In genomic region chr1:183551924-183552323, GRCh38 we compare ENCODE assay signal across 15 cellular contexts. TPM values are rescaled to one million over a fixed set of nuclear protein-coding genes. Genes with fewer than 3 reads are reported as not detected.
DNase-seq lines count a peak whose midpoint lies in the region; ATAC-seq, FAIRE-seq and TF ChIP-seq lines count a peak whose summit lies in the region.
"Had no signal": no experiment of that assay in that cellular context is flagged by ENCODE, and none has a peak within 500 bp of the region (broad histone marks: within the 10 kb centered on the region; RNA-seq: fewer than 3 reads in every experiment).

No MANE protein-coding gene starts in this region.

- intact Hi-C loops in heart right ventricle (cut with DNase I) (loop anchor here in 1 of 10 donors (10.0 kb wide), 1 partner anchor 73 kb away; no protein-coding TSS in a partner anchor), Right ventricle myocardium superior (cut with DNase I) (no loop called here), HepG2 (cut with micrococcal nuclease; ENCODE audit: unreplicated experiment) (no loop called here)

- no peak overlapping the region for H3K9ac ChIP-seq in HepG2 (ENCODE audit: insufficient read depth, low read depth, low read length)

- CTCF ChIA-PET in HepG2 (lab: Yijun Ruan, JAX; ENCODE audit: low intra/inter-chr PET ratio, low total read pairs): no interaction called here

- ATAC-seq in heart right ventricle (peak in 6 of 8 donors; percentile 12 to 50 (median 36)), Right ventricle myocardium superior (ENCODE audit: poor library complexity) (no peak), HepG2 (no peak), GM21423 (IDR thresholded peaks at IDR 0.05; ENCODE audit: unreplicated experiment) (no peak)
- ATAC-seq: PC-3 had no signal

- H3K4me1 ChIP-seq in heart right ventricle: peaks cover 0 to 15% (median under 1%) of the 10 kb centered on the region in 9 donors
- H3K4me1 ChIP-seq in HepG2 (ENCODE audit: insufficient read depth, low read length): no peaks in the 10 kb centered on the region
- no peaks in the 10 kb centered on the region for H3K4me1 ChIP-seq in osteoblast (ENCODE audit: insufficient read depth, low read length)

- H3K27me3 ChIP-seq in heart right ventricle (no peaks in the 10 kb centered on the region), HepG2 (ENCODE audit: control insufficient read depth in 1 of 2, insufficient read depth in 2 of 2, low read length in 2 of 2) (no peaks in the 10 kb centered on the region), osteoblast (ENCODE audit: insufficient read depth, low read length) (no peaks in the 10 kb centered on the region)

- no peak overlapping the region for H3K4me2 ChIP-seq in HepG2 (ENCODE audit: low read depth, low read length)
- no peak overlapping the region for H3K4me2 ChIP-seq in osteoblast (ENCODE audit: insufficient read depth, low read length)

- H2AFZ ChIP-seq in HepG2 (ENCODE audit: low read length) (no peak overlapping the region), osteoblast (ENCODE audit: low read length) (no peak overlapping the region)

- no peak for FAIRE-seq in HepG2 (lab: Jason Lieb, UNC)
- FAIRE-seq: H54 had no signal

- in situ Hi-C loops in HepG2 (cut with HindIII; ENCODE audit: extremely low pct_ligation_motif_present, low pct_unique_long_range_greater_than_20kb): loop anchor here (25.0 kb wide), 1 partner anchor 265 kb away; no protein-coding TSS in a partner anchor

- H3K9me3 ChIP-seq in heart right ventricle: no peaks in the 10 kb centered on the region
- no peaks in the 10 kb centered on the region for H3K9me3 ChIP-seq in HepG2 (ENCODE audit: low read length)
- H3K9me3 ChIP-seq in osteoblast (ENCODE audit: low read depth, low read length): no peaks in the 10 kb centered on the region

- H3K27ac ChIP-seq in heart right ventricle (peak overlapping the region in 6 of 10 donors; percentile 1 to 32 (median 12)), HepG2 (ENCODE audit: extremely low read length, insufficient read depth, low read length) (no peak overlapping the region), osteoblast (ENCODE audit: low read depth, low read length) (no peak overlapping the region)
- H3K27ac ChIP-seq: RWPE1 had no signal

- peak in 1 of 9 donors; percentile 22 for TF ChIP-seq CTCF in heart right ventricle (IDR thresholded peaks at IDR 0.05)
- no peak for TF ChIP-seq CTCF in HepG2 (CRISPR knock-in tag; IDR thresholded peaks at IDR 0.05)
- TF ChIP-seq CTCF in osteoblast (IDR thresholded peaks at IDR 0.05; ENCODE audit: extremely low read depth, low read depth, low read length): no peak

- WGBS in heart right ventricle, 2 donors: 59 to 67% methylated on average over 9 of the region's 9 CpGs
- WGBS in HepG2 (ENCODE audit: low lambda C conversion rate): 93% methylated on average over 9 of the region's 9 CpGs

- POLR2A ChIA-PET in HepG2 (lab: Yijun Ruan, JAX): no interaction called here

- no peak for TF ChIP-seq POLR2A in HepG2 (IDR thresholded peaks at IDR 0.05; ENCODE audit: insufficient read depth in 1 of 2, low read depth in 2 of 2, low read length in 2 of 2)

- H4K20me1 ChIP-seq in HepG2 (ENCODE audit: insufficient read depth, low read length) (no peaks in the 10 kb centered on the region), osteoblast (ENCODE audit: insufficient read depth, low read length) (no peaks in the 10 kb centered on the region)

- H3K36me3 ChIP-seq in heart right ventricle (peaks cover 0 to 99% (median 57%) of the 10 kb centered on the region in 9 donors), HepG2 (replicated peaks in 1 of 2; ENCODE audit: control insufficient read depth in 1 of 2, insufficient read depth in 2 of 2, low read length in 2 of 2) (peaks cover 16 to 58% of the 10 kb centered on the region in 2 experiments), osteoblast (ENCODE audit: insufficient read depth, low read length) (peaks cover 56% of the 10 kb centered on the region)

- no peak overlapping the region for H3K4me3 ChIP-seq in heart right ventricle
- H3K4me3 ChIP-seq in HepG2 (replicated peaks in 1 of 3; ENCODE audit: insufficient read depth in 1 of 3, low read depth in 2 of 3, low read length in 3 of 3): no peak overlapping the region
- no peak overlapping the region for H3K4me3 ChIP-seq in osteoblast (ENCODE audit: insufficient read depth, low read length)

- TF ChIP-seq RAD21 in HepG2 (CRISPR knock-in tag; IDR thresholded peaks at IDR 0.05): no peak

- TF ChIP-seq EP300 in HepG2 (IDR thresholded peaks at IDR 0.05; ENCODE audit: low read depth in 2 of 2, low read length in 2 of 2) (no peak), HepG2 (CRISPR knock-in tag; IDR thresholded peaks at IDR 0.05; ENCODE audit: borderline replicate concordance) (no peak)

- DNase-seq in heart right ventricle (no peak), Right ventricle myocardium superior (no peak), NCI-H2171 treated with DMSO at 0.1 percent for 48 hours (lab: John Stamatoyannopoulos, UW) (peak; percentile 93), HepG2 (ENCODE audit: low spot score) (no peak), osteoblast (ENCODE audit: insufficient read length, low spot score, missing footprints) (no peak), KG1 (lab: John Stamatoyannopoulos, UW) (no peak)
- DNase-seq: CD4-positive, CD25-positive, alpha-beta regulatory T cell; EL; NCI-H187 treated with DMSO at 0.1 percent for 48 hours; NCI-H510A; NCI-H774; PC-3 had no signal

- no peaks in the 10 kb centered on the region for H3K79me2 ChIP-seq in HepG2 (ENCODE audit: insufficient read depth, low read length)
- no peaks in the 10 kb centered on the region for H3K79me2 ChIP-seq in osteoblast (ENCODE audit: insufficient read depth, low read length)

- TSS peak; percentile 12 for BruUV-seq in HepG2 (replicated peaks; lab: Mats Ljungman, UMichigan)

TF ChIP-seq in HepG2, 621 proteins besides CTCF, POLR2A, EP300 and RAD21:
- TF ChIP-seq RBM22 (optimal IDR thresholded peaks at IDR 0.05; ENCODE audit: low read length): peak; percentile 48
- TF ChIP-seq, protein P1, sequence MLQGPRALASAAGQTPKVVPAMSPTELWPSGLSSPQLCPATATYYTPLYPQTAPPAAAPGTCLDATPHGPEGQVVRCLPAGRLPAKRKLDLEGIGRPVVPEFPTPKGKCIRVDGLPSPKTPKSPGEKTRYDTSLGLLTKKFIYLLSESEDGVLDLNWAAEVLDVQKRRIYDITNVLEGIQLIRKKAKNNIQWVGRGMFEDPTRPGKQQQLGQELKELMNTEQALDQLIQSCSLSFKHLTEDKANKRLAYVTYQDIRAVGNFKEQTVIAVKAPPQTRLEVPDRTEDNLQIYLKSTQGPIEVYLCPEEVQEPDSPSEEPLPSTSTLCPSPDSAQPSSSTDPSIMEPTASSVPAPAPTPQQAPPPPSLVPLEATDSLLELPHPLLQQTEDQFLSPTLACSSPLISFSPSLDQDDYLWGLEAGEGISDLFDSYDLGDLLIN (CRISPR knock-in tag; IDR thresholded peaks at IDR 0.05; ENCODE audit: borderline replicate concordance): no peak

RNA-seq across cellular contexts. Expression of gene NCF2, which starts 38.3 kb away (rescaled TPM):
- total RNA-seq in heart right ventricle (10 to 100 TPM in 1 of 10 donors, 1 to 10 TPM in 9; 2.2 to 29.7 (median 5.0) TPM), Right ventricle myocardium superior (5.7 TPM), HepG2 (2016; rRNA removed; fragmentation: Illumina TruSeq; extraction: Trizol) (0.46 and 1.1 TPM in 2 replicates), osteoblast (0.88 and 2.2 TPM in 2 replicates)
- polyA plus RNA-seq in heart right ventricle (1 to 10 TPM; 1.8 to 2.5 TPM), HepG2 (2011; rRNA removed) (0.18 and 0.25 TPM in 2 replicates)
- total RNA-seq in HepG2 (2016; cell fraction: cytosol; rRNA removed; fragmentation: Illumina TruSeq; extraction: Trizol; ENCODE audit: low read depth): 0.26 and 0.30 TPM in 2 replicates
- 0.37 and 0.41 TPM in 2 replicates for total RNA-seq in HepG2 (2016; cell fraction: insoluble cytoplasmic fraction; rRNA removed; fragmentation: Illumina TruSeq; extraction: Trizol)
- 0.14 and 0.19 TPM in 2 replicates for total RNA-seq in HepG2 (2016; cell fraction: membrane; rRNA removed; fragmentation: Illumina TruSeq; extraction: Trizol)
- total RNA-seq in HepG2 (2016; cell fraction: nucleus; rRNA removed; fragmentation: Illumina TruSeq; extraction: Trizol): not detected in 2 replicates
- polyA plus RNA-seq in HepG2 (2011; cell fraction: cytosol; rRNA removed): 0.50 and 0.68 TPM in 2 replicates
- polyA plus RNA-seq in HepG2 (2011; cell fraction: nucleus; rRNA removed): 0.10 and 0.35 TPM in 2 replicates
- polyA plus RNA-seq in HepG2 (2012): 0.21 and 0.25 TPM in 2 replicates
- polyA plus RNA-seq in HepG2 (2016; cell fraction: cytosol; fragmentation: Illumina TruSeq; extraction: Trizol; ENCODE audit: low read depth): 0.14 and 0.24 TPM in 2 replicates
- 0.27 and 1.4 TPM in 2 replicates for polyA plus RNA-seq in HepG2 (2016; cell fraction: insoluble cytoplasmic fraction; fragmentation: Illumina TruSeq; extraction: Trizol; ENCODE audit: low read depth)
- 0.43 and 0.53 TPM in 2 replicates for polyA plus RNA-seq in HepG2 (2016; cell fraction: membrane; fragmentation: Illumina TruSeq; extraction: Trizol; ENCODE audit: low read depth)
- polyA plus RNA-seq in HepG2 (2016; cell fraction: nucleus; fragmentation: Illumina TruSeq; extraction: Trizol; ENCODE audit: insufficient read depth, low read depth): 0.72 TPM in 1 of 2 replicates, not detected in the other
- 3.3 TPM in 1 of 2 replicates, not detected in the other for polyA minus RNA-seq in HepG2 (2011; rRNA and poly(A)+ RNA removed; ENCODE audit: low replicate concordance)
- not detected in 2 replicates for polyA minus RNA-seq in HepG2 (2011; cell fraction: cytosol; rRNA and poly(A)+ RNA removed)
- polyA minus RNA-seq in HepG2 (2011; cell fraction: nucleus; rRNA and poly(A)+ RNA removed): not detected in 2 replicates

Comparison
In these comparisons a context has a peak if more than half of its experiments do, and no peak if none do; other contexts are left out.
1. ATAC-seq: peak in heart right ventricle (6 of 8); none in Right ventricle myocardium superior (single experiment), HepG2 (single experiment) and GM21423 (single experiment).
2. H3K27ac ChIP-seq: peak in heart right ventricle (6 of 10); none in HepG2 (single experiment) and osteoblast (single experiment).